16 cellular contexts compared by ENCODE assay signal in the genomic region with DNA sequence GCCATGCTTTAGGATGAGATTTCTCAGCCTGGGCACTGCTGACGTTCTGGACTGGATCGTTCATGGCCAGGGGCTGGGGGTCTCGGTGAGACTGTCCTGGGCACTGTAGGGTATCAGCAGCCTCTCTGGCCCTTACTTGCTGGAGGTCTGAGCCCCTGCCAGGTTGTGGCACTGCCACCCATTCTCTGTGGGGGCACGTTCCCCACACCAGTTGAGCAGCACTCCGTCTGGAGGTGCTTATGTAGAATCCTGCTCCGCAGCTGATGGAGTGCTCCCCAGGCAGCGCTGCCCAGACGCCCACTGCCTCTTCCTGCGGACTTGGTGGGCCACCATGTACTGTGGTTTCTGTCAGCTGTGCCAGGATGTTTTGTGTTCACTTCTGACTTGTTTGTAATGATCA. TPM values are rescaled to one million over a fixed set of nuclear protein-coding genes. Genes with fewer than 3 reads are reported as not detected.
"Had no signal": no experiment of that assay in that cellular context is flagged by ENCODE, and none has a peak within 500 bp of the region (broad histone marks: within the 10 kb centered on the region; RNA-seq: fewer than 3 reads in every experiment).

No MANE protein-coding gene starts in this region.

- H3K27ac Mint-ChIP-seq: activated naive CD4-positive, alpha-beta T cell treated with anti-CD3 and anti-CD28 coated beads for 36 hours; activated naive CD8-positive, alpha-beta T cell treated with anti-CD3 and anti-CD28 coated beads, Interleukin-2, amount 50 U/mL, for 24 hours; stimulated activated naive B cell treated with anti-CD40 and anti-IgM and Interleukin-4, amounts not matched to agents 10 μg/mL and 1 μg/mL and 100 μg/mL, for 72 hours had no signal

- H3K4me3 ChIP-seq: esophagus squamous epithelium, hepatocyte, upper lobe of right lung had no signal

- H3K9me3 ChIP-seq: esophagus squamous epithelium, upper lobe of right lung had no signal

- H3K4me3 Mint-ChIP-seq: activated naive CD4-positive, alpha-beta T cell treated with anti-CD3 and anti-CD28 coated beads for 36 hours; activated naive CD8-positive, alpha-beta T cell treated with anti-CD3 and anti-CD28 coated beads, Interleukin-2, amount 50 U/mL, for 24 hours; activated T-cell treated with anti-CD3 and anti-CD28 coated beads, Interleukin-2, amount 50 U/mL, for 4 hours; neural crest cell; stimulated activated naive B cell treated with anti-CD40 and anti-IgM and Interleukin-4, amounts not matched to agents 10 μg/mL and 1 μg/mL and 100 μg/mL, for 72 hours had no signal

- H3K4me1 Mint-ChIP-seq: neural crest cell had no signal

- H3K27me3 Mint-ChIP-seq: activated naive CD8-positive, alpha-beta T cell treated with anti-CD3 and anti-CD28 coated beads, Interleukin-2, amount 50 U/mL, for 24 hours; stimulated activated naive B cell treated with anti-CD40 and anti-IgM and Interleukin-4, amounts not matched to agents 10 μg/mL and 1 μg/mL and 100 μg/mL, for 72 hours had no signal

- H3K27ac ChIP-seq: esophagus squamous epithelium, hepatocyte, upper lobe of right lung had no signal

- H3K9me3 Mint-ChIP-seq: activated naive CD4-positive, alpha-beta T cell treated with anti-CD3 and anti-CD28 coated beads for 36 hours; activated naive CD8-positive, alpha-beta T cell treated with anti-CD3 and anti-CD28 coated beads, Interleukin-2, amount 50 U/mL, for 24 hours; activated T-cell treated with anti-CD3 and anti-CD28 coated beads, Interleukin-2, amount 50 U/mL, for 4 hours; neural crest cell; stimulated activated naive B cell treated with anti-CD40 and anti-IgM and Interleukin-4, amounts not matched to agents 10 μg/mL and 1 μg/mL and 100 μg/mL, for 72 hours had no signal

- ATAC-seq: activated CD4-positive, CD25-positive, alpha-beta regulatory T cell treated with anti-CD3 and anti-CD28 coated beads, Interleukin-2, amount 50 U/mL, for 24 hours; activated naive CD8-positive, alpha-beta T cell treated with anti-CD3 and anti-CD28 coated beads, Interleukin-2, amount 50 U/mL, for 24 hours; activated T-cell treated with anti-CD3 and anti-CD28 coated beads, Interleukin-2, amount 50 U/mL, for 4 hours; stimulated activated naive B cell treated with anti-CD40 and anti-IgM and Interleukin-4, amounts not matched to agents 10 μg/mL and 1 μg/mL and 100 μg/mL, for 72 hours; upper lobe of right lung had no signal

- H3K27me3 ChIP-seq: esophagus squamous epithelium, hepatocyte, upper lobe of right lung had no signal

- DNase-seq: activated CD4-positive, alpha-beta T cell treated with anti-CD3 and anti-CD28 coated beads, Interleukin-2, amount 50 U/mL, for 1 hour; activated CD8-positive, alpha-beta memory T cell treated with anti-CD3 and anti-CD28 coated beads, Interleukin-2, amount 50 U/mL, for 4 hours; activated naive CD4-positive, alpha-beta T cell treated with anti-CD3 and anti-CD28 coated beads for 36 hours; activated naive CD8-positive, alpha-beta T cell treated with anti-CD3 and anti-CD28 coated beads, Interleukin-2, amount 50 U/mL, for 24 hours; activated T-cell treated with anti-CD3 and anti-CD28 coated beads, Interleukin-2, amount 50 U/mL, for 4 hours; caudate nucleus; cortex of kidney; effector CD8-positive, alpha-beta T cell; esophagus squamous epithelium; stimulated activated naive B cell treated with anti-CD40 and anti-IgM and Interleukin-4, amounts not matched to agents 10 μg/mL and 1 μg/mL and 100 μg/mL, for 72 hours; upper lobe of right lung had no signal

RNA-seq across cellular contexts. Expression of a gene that starts 41.2 kb away (rescaled TPM):
- total RNA-seq: endothelial cell of umbilical vein, esophagus squamous epithelium, neural crest cell, pulmonary artery endothelial cell had no signal
